ENCODE assay signal across 22 cellular contexts in the genomic region with DNA sequence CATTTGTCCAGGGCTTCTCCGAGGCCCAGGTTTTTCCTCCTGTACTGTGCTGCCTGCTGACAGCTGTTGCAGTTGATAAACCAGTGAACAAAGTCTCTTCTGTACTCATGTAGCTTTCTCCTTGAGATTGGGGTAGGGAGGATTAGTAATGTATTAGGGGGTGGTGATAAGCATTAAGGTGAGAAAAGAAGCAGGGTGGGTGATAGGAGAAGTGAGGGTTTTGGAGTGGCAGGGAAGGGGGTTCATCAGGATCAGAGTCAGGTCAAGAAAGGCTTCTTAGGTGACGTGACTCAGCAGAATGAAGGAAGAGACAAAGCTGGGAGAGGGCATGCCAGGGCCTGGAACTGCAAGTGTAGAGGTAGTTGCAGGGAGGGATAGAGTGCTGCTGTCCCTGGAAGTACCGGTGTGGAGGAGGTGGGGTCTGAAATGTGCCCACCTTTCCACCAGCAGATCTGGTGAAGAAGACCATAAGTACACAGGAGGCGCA. TPM values are rescaled to one million over a fixed set of nuclear protein-coding genes. Genes with fewer than 3 reads are reported as not detected.
DNase-seq lines count a peak whose midpoint lies in the region; ATAC-seq, FAIRE-seq and TF ChIP-seq lines count a peak whose summit lies in the region.
"Had no signal": no experiment of that assay in that cellular context is flagged by ENCODE, and none has a peak within 500 bp of the region (broad histone marks: within the 10 kb centered on the region; RNA-seq: fewer than 3 reads in every experiment).

No MANE protein-coding gene starts in this region.

- no peak for TF ChIP-seq CTCF in A549 (IDR thresholded peaks at IDR 0.05)
- no peak for TF ChIP-seq CTCF in bronchial epithelial cell (IDR thresholded peaks at IDR 0.05; ENCODE audit: insufficient read depth, low read length, severe bottlenecking)

- H3K9me3 ChIP-seq in A549 (no peaks in the 10 kb centered on the region), HUES48 (ENCODE audit: control insufficient read depth, insufficient read depth, low read length) (no peaks in the 10 kb centered on the region), mesenchymal stem cell (ENCODE audit: control insufficient read depth, low read length) (no peaks in the 10 kb centered on the region)
- H3K9me3 ChIP-seq: neutrophil, uterus had no signal

- H3K4me3 Mint-ChIP-seq in activated CD4-positive, alpha-beta T cell treated with anti-CD3 and anti-CD28 coated beads for 36 hours: no peak overlapping the region
- H3K4me3 Mint-ChIP-seq: activated CD8-positive, alpha-beta T cell treated with anti-CD3 and anti-CD28 coated beads for 36 hours; activated T-cell treated with anti-CD3 and anti-CD28 coated beads, Interleukin-2, amount 50 U/mL, for 24 hours had no signal

- no peak overlapping the region for H3K14ac ChIP-seq in mesenchymal stem cell (ENCODE audit: low read length in 2 of 2)

- no peak overlapping the region for H2AFZ ChIP-seq in mesenchymal stem cell (ENCODE audit: low read depth, low read length)

- H4K8ac ChIP-seq in mesenchymal stem cell (ENCODE audit: low read length): no peak overlapping the region

- no peak for TF ChIP-seq RAD21 in A549 (conservative IDR thresholded peaks at IDR 0.05 in 1 of 2, IDR thresholded peaks at IDR 0.05 in 1 of 2)

- FAIRE-seq in A549 (lab: Jason Lieb, UNC) (no peak), bronchial epithelial cell (lab: Jason Lieb, UNC) (no peak), urothelium cell line (lab: Jason Lieb, UNC) (no peak)
- FAIRE-seq: endometrium had no signal

- H3K4ac ChIP-seq in mesenchymal stem cell (ENCODE audit: low read depth in 1 of 2, low read length in 2 of 2): no peak overlapping the region

- H3K23ac ChIP-seq in mesenchymal stem cell (ENCODE audit: low read length in 2 of 2): no peak overlapping the region

- H3K27me3 ChIP-seq in HUES48 (ENCODE audit: control insufficient read depth, insufficient read depth, low read length) (no peaks in the 10 kb centered on the region), bronchial epithelial cell (ENCODE audit: control insufficient read depth, insufficient read depth, low read length) (no peaks in the 10 kb centered on the region), mesenchymal stem cell (ENCODE audit: control insufficient read depth in 1 of 2, insufficient read depth in 1 of 2, low read length in 2 of 2) (no peaks in the 10 kb centered on the region)
- H3K27me3 ChIP-seq: neutrophil, uterus had no signal

- H3K4me3 ChIP-seq in A549 (no peak overlapping the region), HUES48 (ENCODE audit: low read depth, low read length) (no peak overlapping the region), bronchial epithelial cell (ENCODE audit: low read depth, low read length) (no peak overlapping the region), mesenchymal stem cell (ENCODE audit: insufficient read depth in 1 of 2, low read depth in 1 of 2, low read length in 2 of 2) (no peak overlapping the region)
- H3K4me3 ChIP-seq: uterus had no signal

- H3K79me1 ChIP-seq in mesenchymal stem cell (replicated peaks; ENCODE audit: low read length, poor library complexity, severe bottlenecking): peaks cover 12% of the 10 kb centered on the region

- no peak overlapping the region for H2AK5ac ChIP-seq in mesenchymal stem cell (ENCODE audit: low read length, severe bottlenecking)

- WGBS in A549 (ENCODE audit: missing lambda C conversion rate): 72% methylated on average over 4 of the region's 4 CpGs
- 91% methylated on average over 3 of the region's 4 CpGs for WGBS in mesenchymal stem cell

- H3K9me3 Mint-ChIP-seq in activated CD4-positive, alpha-beta T cell treated with anti-CD3 and anti-CD28 coated beads for 36 hours (ENCODE audit: low read depth): no peaks in the 10 kb centered on the region
- H3K9me3 Mint-ChIP-seq: activated CD8-positive, alpha-beta T cell treated with anti-CD3 and anti-CD28 coated beads for 36 hours; activated T-cell treated with anti-CD3 and anti-CD28 coated beads, Interleukin-2, amount 50 U/mL, for 24 hours had no signal

- no peak for TF ChIP-seq POLR2A in A549 (IDR thresholded peaks at IDR 0.05; ENCODE audit: low read length)

- ATAC-seq in A549: peak; percentile 30 to 55; a peak in 3 of 6 replicates
- ATAC-seq in HG03108 (IDR thresholded peaks at IDR 0.05; ENCODE audit: unreplicated experiment): no peak
- no peak for ATAC-seq in activated CD4-positive, alpha-beta T cell treated with anti-CD3 and anti-CD28 coated beads for 36 hours
- ATAC-seq: activated CD8-positive, alpha-beta T cell treated with anti-CD3 and anti-CD28 coated beads for 36 hours had no signal

- H3K4me1 ChIP-seq in A549 (peaks cover 71% of the 10 kb centered on the region), HUES48 (ENCODE audit: control insufficient read depth, insufficient read depth, low read length) (peaks cover 38% of the 10 kb centered on the region; the same call in 1 of the 2 replicates), mesenchymal stem cell (ENCODE audit: control insufficient read depth, insufficient read depth, low read depth, low read length) (peaks cover 6% of the 10 kb centered on the region)
- H3K4me1 ChIP-seq: uterus had no signal

- peak overlapping the region; percentile 39 for H2BK120ac ChIP-seq in mesenchymal stem cell (ENCODE audit: low read depth, low read length)

- H3K27ac ChIP-seq in A549 (peak overlapping the region; percentile 68 to 85), HUES48 (ENCODE audit: low read depth, low read length) (peak overlapping the region; percentile 8), mesenchymal stem cell (ENCODE audit: low read length, poor library complexity, severe bottlenecking) (no peak overlapping the region)
- H3K27ac ChIP-seq: neutrophil, uterus had no signal

- CTCF ChIA-PET in A549 (lab: Yijun Ruan, JAX): interaction anchor here (1.2 to 1.8 kb wide), 3 partner anchors 25 to 326 kb away, joined by 3 to 4 read pairs (median 3); no protein-coding TSS in a partner anchor
- CTCF ChIA-PET in activated CD4-positive, alpha-beta T cell treated with anti-CD3 and anti-CD28 coated beads for 36 hours (lab: Charles Lee): interaction anchor here (0.6 to 1.2 kb wide), 3 partner anchors 10 to 855 kb away, joined by 3 read pairs; no protein-coding TSS in a partner anchor

- H3K36me3 Mint-ChIP-seq in activated CD4-positive, alpha-beta T cell treated with anti-CD3 and anti-CD28 coated beads for 36 hours (ENCODE audit: low read depth): no peaks in the 10 kb centered on the region

- H3K36me3 ChIP-seq in HUES48 (ENCODE audit: control insufficient read depth, insufficient read depth, low read length): no peaks in the 10 kb centered on the region
- no peaks in the 10 kb centered on the region for H3K36me3 ChIP-seq in bronchial epithelial cell (ENCODE audit: control insufficient read depth, insufficient read depth, low read length)
- peaks cover 0 to 3% of the 10 kb centered on the region in 2 experiments for H3K36me3 ChIP-seq in mesenchymal stem cell (ENCODE audit: control insufficient read depth in 1 of 2, insufficient read depth in 2 of 2, low read depth in 1 of 2, low read length in 2 of 2)
- H3K36me3 ChIP-seq: neutrophil, uterus had no signal

- H2BK15ac ChIP-seq in mesenchymal stem cell (ENCODE audit: low read depth, poor library complexity, severe bottlenecking): peak overlapping the region; percentile 17

- peak in 1 of 2 experiments; percentile 45 for DNase-seq in A549 (ENCODE audit: low read depth in 1 of 2, low spot score in 1 of 2)
- peak; percentile 78 for DNase-seq in bronchial epithelial cell (ENCODE audit: low read depth)
- DNase-seq in mesenchymal stem cell: no peak
- DNase-seq in urothelium cell line (ENCODE audit: low spot score): no peak
- DNase-seq in activated CD4-positive, alpha-beta T cell treated with anti-CD3 and anti-CD28 coated beads for 48 hours: no peak
- DNase-seq in activated CD4-positive, alpha-beta T cell treated with anti-CD3 and anti-CD28 coated beads for 36 hours: no peak
- DNase-seq: activated CD8-positive, alpha-beta T cell treated with anti-CD3 and anti-CD28 coated beads for 36 hours; activated naive CD4-positive, alpha-beta T cell treated with Interleukin-2 at 50 U/mL for 16 hours; activated T-cell treated with anti-CD3 and anti-CD28 coated beads, Interleukin-2, amount 50 U/mL, for 24 hours; aorta; DND-41; foreskin melanocyte; NCI-H1417 treated with DMSO at 0.1 percent for 48 hours; NCI-H524 treated with DMSO at 0.1 percent for 48 hours; SHP77 treated with DMSO at 0.1 percent for 48 hours; stimulated activated CD8-positive, alpha-beta memory T cell treated with anti-CD3 and anti-CD28 coated beads, Interleukin-4, amount 100 ng/mL, for 48 hours; T-helper 1 cell; uterus had no signal

- H3K4me1 Mint-ChIP-seq in activated CD4-positive, alpha-beta T cell treated with anti-CD3 and anti-CD28 coated beads for 36 hours: peaks cover 18% of the 10 kb centered on the region

- H3K27me3 Mint-ChIP-seq in activated CD4-positive, alpha-beta T cell treated with anti-CD3 and anti-CD28 coated beads for 36 hours: no peaks in the 10 kb centered on the region
- H3K27me3 Mint-ChIP-seq: activated CD8-positive, alpha-beta T cell treated with anti-CD3 and anti-CD28 coated beads for 36 hours; activated T-cell treated with anti-CD3 and anti-CD28 coated beads, Interleukin-2, amount 50 U/mL, for 24 hours had no signal

- H3K9ac ChIP-seq in HUES48 (ENCODE audit: low read depth, low read length) (no peak overlapping the region), mesenchymal stem cell (ENCODE audit: low read length) (no peak overlapping the region)

- H2BK5ac ChIP-seq in mesenchymal stem cell (ENCODE audit: low read depth, low read length, poor library complexity, severe bottlenecking): no peak overlapping the region

- POLR2A ChIA-PET in A549 (lab: Yijun Ruan, JAX): interaction anchor here (1.2 kb wide), 1 partner anchor 49 kb away, joined by 3 read pairs; the partner anchor contains the start of genes CCDC148 and PKP4
- POLR2A ChIA-PET in activated CD4-positive, alpha-beta T cell treated with anti-CD3 and anti-CD28 coated beads for 36 hours (lab: Charles Lee): no interaction called here

- intact Hi-C loops in activated CD4-positive, alpha-beta T cell treated with anti-CD3 and anti-CD28 coated beads for 36 hours (cut with DNase I, micrococcal nuclease): loop anchor here in 1 of 2 experiments (5.0 kb wide), 1 partner anchor 313 kb away; no protein-coding TSS in a partner anchor

- H4K91ac ChIP-seq in mesenchymal stem cell (ENCODE audit: low read length): no peak overlapping the region

- no peak for TF ChIP-seq EP300 in A549 (IDR thresholded peaks at IDR 0.05)

- H3K18ac ChIP-seq in mesenchymal stem cell (ENCODE audit: low read depth in 1 of 2, low read length in 2 of 2): no peak overlapping the region

- H3K4me2 ChIP-seq in A549 (peak overlapping the region; percentile 48), mesenchymal stem cell (ENCODE audit: low read length, poor library complexity, severe bottlenecking) (no peak overlapping the region)

- H2BK12ac ChIP-seq in mesenchymal stem cell (ENCODE audit: low read length in 2 of 2): no peak overlapping the region

- no peak overlapping the region for H3K27ac Mint-ChIP-seq in activated CD4-positive, alpha-beta T cell treated with anti-CD3 and anti-CD28 coated beads for 36 hours
- H3K27ac Mint-ChIP-seq: activated CD8-positive, alpha-beta T cell treated with anti-CD3 and anti-CD28 coated beads for 36 hours; activated T-cell treated with anti-CD3 and anti-CD28 coated beads, Interleukin-2, amount 50 U/mL, for 24 hours had no signal

RNA-seq across cellular contexts. Expression of gene PKP4, which starts 48.7 kb away (rescaled TPM):
- polyA plus RNA-seq in A549 (2011; rRNA removed): 56.6 and 57.9 TPM in 2 replicates
- 23.5 and 29.0 TPM in 2 replicates for polyA plus RNA-seq in A549 (2012; cell fraction: cytosol; rRNA removed)
- 42.4 and 45.8 TPM in 2 replicates for polyA plus RNA-seq in A549 (2012; cell fraction: nucleus; rRNA removed)
- polyA plus RNA-seq in A549 (2017; fragmentation: RNase III; extraction: RNeasy Plus Mini Kit Qiagen cat#74134 plus additional on column Dnase treatment): 26.7 to 33.4 TPM (median 27.0 TPM) in 3 replicates
- 123 and 140 TPM in 2 replicates for polyA minus RNA-seq in A549 (2011; rRNA and poly(A)+ RNA removed)
- 41.6 and 54.3 TPM in 2 replicates for total RNA-seq in bronchial epithelial cell
- polyA plus RNA-seq in mesenchymal stem cell (2013, experiment 1 of 2): 15.1 TPM
- polyA plus RNA-seq in mesenchymal stem cell (2013, experiment 2 of 2): 14.4 TPM
- total RNA-seq in activated CD4-positive, alpha-beta T cell treated with anti-CD3 and anti-CD28 coated beads for 36 hours: 10 to 100 TPM; 39.2 to 58.4 TPM

RNA-seq across cellular contexts. Expression of gene CCDC148, which starts 48.9 kb away (rescaled TPM):
- 0.56 and 0.85 TPM in 2 replicates for polyA plus RNA-seq in A549 (2011; rRNA removed)
- 0.26 and 0.45 TPM in 2 replicates for polyA plus RNA-seq in A549 (2012; cell fraction: cytosol; rRNA removed)
- polyA plus RNA-seq in A549 (2012; cell fraction: nucleus; rRNA removed): 0.11 and 0.20 TPM in 2 replicates
- polyA plus RNA-seq in A549 (2017; fragmentation: RNase III; extraction: RNeasy Plus Mini Kit Qiagen cat#74134 plus additional on column Dnase treatment): 0.41 to 0.61 TPM (median 0.50 TPM) in 3 replicates
- 0.83 and 2.7 TPM in 2 replicates for polyA minus RNA-seq in A549 (2011; rRNA and poly(A)+ RNA removed)
- total RNA-seq in bronchial epithelial cell: 0.13 and 0.26 TPM in 2 replicates
- polyA plus RNA-seq in mesenchymal stem cell (2013, experiment 1 of 2): 0.21 TPM
- 0.10 TPM for polyA plus RNA-seq in mesenchymal stem cell (2013, experiment 2 of 2)
- total RNA-seq in activated CD4-positive, alpha-beta T cell treated with anti-CD3 and anti-CD28 coated beads for 36 hours: under 1 TPM; 0.23 to 0.26 TPM
- total RNA-seq: activated CD8-positive, alpha-beta T cell treated with anti-CD3 and anti-CD28 coated beads for 36 hours had no signal

Comparison
In these comparisons a context has a peak if more than half of its experiments do, and no peak if none do; other contexts are left out.
1. ATAC-seq: peak in A549 (2 of 2); none in HG03108 (single experiment) and activated CD4-positive, alpha-beta T cell treated with anti-CD3 and anti-CD28 coated beads for 36 hours (single experiment).